12 cellular contexts compared by ENCODE assay signal in genomic region chr7:36191292-36191920, GRCh38. TPM values are rescaled to one million over a fixed set of nuclear protein-coding genes. Genes with fewer than 3 reads are reported as not detected.
DNase-seq lines count a peak whose midpoint lies in the region; ATAC-seq, FAIRE-seq and TF ChIP-seq lines count a peak whose summit lies in the region.
"Had no signal": no experiment of that assay in that cellular context is flagged by ENCODE, and none has a peak within 500 bp of the region (broad histone marks: within the 10 kb centered on the region; RNA-seq: fewer than 3 reads in every experiment).

No MANE protein-coding gene starts in this region.

- peak overlapping the region in 1 of 3 donors; percentile 81 for H3K27ac Mint-ChIP-seq in IgD-negative memory B cell
- H3K27ac Mint-ChIP-seq in activated CD8-positive, alpha-beta memory T cell treated with anti-CD3 and anti-CD28 coated beads, Interleukin-2, amount 10 ng/mL, durations not matched to agents 7 days and 5 days = no peak overlapping the region

- no peak overlapping the region for H2AFZ ChIP-seq in fibroblast of lung (ENCODE audit: low read length)

- no peaks in the 10 kb centered on the region for H3K9me3 Mint-ChIP-seq in IgD-negative memory B cell
- H3K9me3 Mint-ChIP-seq in activated CD8-positive, alpha-beta memory T cell treated with anti-CD3 and anti-CD28 coated beads, Interleukin-2, amount 10 ng/mL, durations not matched to agents 7 days and 5 days (ENCODE audit: low read depth) = no peaks in the 10 kb centered on the region

- H3K4me3 Mint-ChIP-seq in IgD-negative memory B cell = peak overlapping the region; percentile 49 to 64 (median 58)
- no peak overlapping the region for H3K4me3 Mint-ChIP-seq in activated CD8-positive, alpha-beta memory T cell treated with anti-CD3 and anti-CD28 coated beads, Interleukin-2, amount 10 ng/mL, durations not matched to agents 7 days and 5 days

- TF ChIP-seq CTCF in fibroblast of lung (conservative IDR thresholded peaks at IDR 0.05 in 1 of 2, IDR thresholded peaks at IDR 0.05 in 1 of 2; ENCODE audit: low read depth in 1 of 2, low read length in 2 of 2) (no peak), upper lobe of left lung (IDR thresholded peaks at IDR 0.05) (no peak)

- TF ChIP-seq POLR2A in upper lobe of left lung (IDR thresholded peaks at IDR 0.05) = no peak

- H3K4me3 ChIP-seq in fibroblast of lung (replicated peaks in 1 of 4; ENCODE audit: control extremely low read depth in 1 of 4, insufficient read depth in 1 of 4, low read depth in 3 of 4, low read length in 4 of 4) = no peak overlapping the region
- no peak overlapping the region for H3K4me3 ChIP-seq in upper lobe of left lung
- no peak overlapping the region for H3K4me3 ChIP-seq in small intestine (ENCODE audit: low read depth in 1 of 2, low read length in 2 of 2)

- no peak overlapping the region for H3K9ac ChIP-seq in fibroblast of lung (ENCODE audit: insufficient read depth, low read length)

- H3K79me2 ChIP-seq in fibroblast of lung (ENCODE audit: control insufficient read depth, insufficient read depth, low read length) = no peaks in the 10 kb centered on the region

- no peaks in the 10 kb centered on the region for H3K4me1 ChIP-seq in fibroblast of lung (ENCODE audit: control insufficient read depth, extremely low read depth, insufficient read depth, low read length)
- peaks cover 0 to 24% (median 16%) of the 10 kb centered on the region in 4 donors for H3K4me1 ChIP-seq in upper lobe of left lung
- no peaks in the 10 kb centered on the region for H3K4me1 ChIP-seq in small intestine (ENCODE audit: control insufficient read depth in 2 of 2, insufficient read depth in 1 of 2, low read depth in 1 of 2, low read length in 1 of 2)

- no peak overlapping the region for H3K4me2 ChIP-seq in fibroblast of lung (ENCODE audit: extremely low read depth, insufficient read depth, low read length)

- peaks cover 24% of the 10 kb centered on the region for H3K27me3 Mint-ChIP-seq in IgD-negative memory B cell
- peaks cover 7% of the 10 kb centered on the region for H3K27me3 Mint-ChIP-seq in activated CD8-positive, alpha-beta memory T cell treated with anti-CD3 and anti-CD28 coated beads, Interleukin-2, amount 10 ng/mL, durations not matched to agents 7 days and 5 days

- H3K9me3 ChIP-seq in fibroblast of lung (ENCODE audit: control insufficient read depth, insufficient read depth, low read depth, low read length) (no peaks in the 10 kb centered on the region), upper lobe of left lung (no peaks in the 10 kb centered on the region), small intestine (ENCODE audit: control insufficient read depth, low read depth) (no peaks in the 10 kb centered on the region)

- no peak for TF ChIP-seq EP300 in upper lobe of left lung (IDR thresholded peaks at IDR 0.05)

- 82 to 84% methylated on average over 7 of the region's 7 CpGs for WGBS in upper lobe of left lung, 2 donors
- 82 to 88% (median 85%) methylated on average over 7 of the region's 7 CpGs for WGBS in small intestine, 3 donors

- H3K27me3 ChIP-seq in fibroblast of lung (ENCODE audit: control insufficient read depth, insufficient read depth, low read length) = no peaks in the 10 kb centered on the region
- no peaks in the 10 kb centered on the region for H3K27me3 ChIP-seq in upper lobe of left lung
- H3K27me3 ChIP-seq in small intestine (ENCODE audit: control insufficient read depth in 2 of 2, insufficient read depth in 2 of 2, low read length in 2 of 2) = no peaks in the 10 kb centered on the region

- H4K20me1 ChIP-seq in fibroblast of lung (ENCODE audit: control insufficient read depth, extremely low read depth, insufficient read depth, low read length) = no peaks in the 10 kb centered on the region

- H3K36me3 ChIP-seq in fibroblast of lung (ENCODE audit: control insufficient read depth, insufficient read depth, low read length) = no peaks in the 10 kb centered on the region
- H3K36me3 ChIP-seq in upper lobe of left lung = no peaks in the 10 kb centered on the region
- H3K36me3 ChIP-seq in small intestine (ENCODE audit: control insufficient read depth in 2 of 2, insufficient read depth in 2 of 2, low read length in 2 of 2) = no peaks in the 10 kb centered on the region

- DNase-seq in NCI-H524 (lab: John Stamatoyannopoulos, UW) (peak; percentile 29 to 70), NCI-H524 treated with DMSO at 0.1 percent for 48 hours (lab: John Stamatoyannopoulos, UW) (no peak), fibroblast of lung (ENCODE audit: low read depth in 2 of 2) (peak; percentile 28 to 41), upper lobe of left lung (no peak), small intestine (no peak), COLO829 (ENCODE audit: low spot score) (no peak)
- DNase-seq in activated CD8-positive, alpha-beta memory T cell treated with anti-CD3 and anti-CD28 coated beads, Interleukin-2, amount 10 ng/mL, durations not matched to agents 7 days and 5 days = no peak
- DNase-seq: cortex of kidney, NCI-H1417 had no signal

- CTCF ChIA-PET in activated CD8-positive, alpha-beta memory T cell treated with anti-CD3 and anti-CD28 coated beads, Interleukin-2, amount 10 ng/mL, durations not matched to agents 7 days and 5 days (lab: Charles Lee) = no interaction called here

- H3K27ac ChIP-seq in fibroblast of lung (ENCODE audit: insufficient read depth, low read length) (no peak overlapping the region), upper lobe of left lung (peak overlapping the region in 3 of 4 donors; percentile 23 to 44 (median 43)), small intestine (ENCODE audit: low read depth in 1 of 2, low read length in 1 of 2) (no peak overlapping the region)
- H3K27ac ChIP-seq: VCaP had no signal

- ATAC-seq in upper lobe of left lung (ENCODE audit: low FRiP score in 2 of 2) = peak in 1 of 2 donors; percentile 28
- no peak for ATAC-seq in activated CD8-positive, alpha-beta memory T cell treated with anti-CD3 and anti-CD28 coated beads, Interleukin-2, amount 10 ng/mL, durations not matched to agents 7 days and 5 days

- H3K36me3 Mint-ChIP-seq in IgD-negative memory B cell = peaks cover 2% of the 10 kb centered on the region
- H3K36me3 Mint-ChIP-seq in activated CD8-positive, alpha-beta memory T cell treated with anti-CD3 and anti-CD28 coated beads, Interleukin-2, amount 10 ng/mL, durations not matched to agents 7 days and 5 days = no peaks in the 10 kb centered on the region

- FAIRE-seq in small intestine (lab: Jason Lieb, UNC) = no peak
- FAIRE-seq: A204.1 had no signal

- peaks cover 10 to 12% (median 11%) of the 10 kb centered on the region in 3 donors for H3K4me1 Mint-ChIP-seq in IgD-negative memory B cell
- H3K4me1 Mint-ChIP-seq in activated CD8-positive, alpha-beta memory T cell treated with anti-CD3 and anti-CD28 coated beads, Interleukin-2, amount 10 ng/mL, durations not matched to agents 7 days and 5 days = no peaks in the 10 kb centered on the region

RNA-seq across cellular contexts. Expression of gene EEPD1, which starts 38.4 kb away (rescaled TPM):
- polyA plus RNA-seq in IgD-negative memory B cell = 1.9 TPM
- total RNA-seq in fibroblast of lung = 8.4 and 9.2 TPM in 2 replicates
- polyA plus RNA-seq in fibroblast of lung = 3.9 and 15.9 TPM in 2 replicates
- 3.8 and 24.7 TPM in 2 replicates for polyA plus RNA-seq in fibroblast of lung (2012)
- 1.7 and 31.8 TPM in 2 replicates for polyA minus RNA-seq in fibroblast of lung (ENCODE audit: low replicate concordance)
- 10 to 100 TPM in 4 of 6 donors, 1 to 10 TPM in 2; 5.9 to 25.1 (median 11.2) TPM for total RNA-seq in upper lobe of left lung
- 100 to 1,000 TPM in 2 of 3 donors, 10 to 100 TPM in 1; 18.3 to 175 (median 154) TPM for polyA plus RNA-seq in small intestine
- 1 to 10 TPM; 1.4 to 3.3 TPM for total RNA-seq in activated CD8-positive, alpha-beta memory T cell treated with anti-CD3 and anti-CD28 coated beads, Interleukin-2, amount 10 ng/mL, durations not matched to agents 7 days and 5 days

Comparison
In these comparisons a context has a peak if more than half of its experiments do, and no peak if none do; other contexts are left out.
1. DNase-seq: peak in NCI-H524 (2 of 2) and fibroblast of lung (2 of 2); none in NCI-H524 treated with DMSO at 0.1 percent for 48 hours (single experiment), upper lobe of left lung (0 of 2), small intestine (single experiment), activated CD8-positive, alpha-beta memory T cell treated with anti-CD3 and anti-CD28 coated beads, Interleukin-2, amount 10 ng/mL, durations not matched to agents 7 days and 5 days (single experiment) and COLO829 (single experiment).
2. H3K27ac ChIP-seq: peak in upper lobe of left lung (3 of 4); none in fibroblast of lung (single experiment) and small intestine (0 of 2).